ENCODE assay signal across 1 cellular context in genomic region chr13:24307211-24308067, GRCh38.
A peak's percentile ranks its signal among the peaks of the same experiment; 100 is the strongest.
TF ChIP-seq lines count a peak whose summit lies in the region.

No MANE protein-coding gene starts in this region.

TF ChIP-seq in HepG2, 621 proteins besides CTCF, POLR2A, EP300 and RAD21 (continued from another document):
- TF ChIP-seq NFKB2 (CRISPR knock-in tag; IDR thresholded peaks at IDR 0.05; ENCODE audit: borderline replicate concordance) (no peak), GABPA (IDR thresholded peaks at IDR 0.05; ENCODE audit: low read depth, low read length) (no peak), GABPA (CRISPR knock-in tag; IDR thresholded peaks at IDR 0.05; ENCODE audit: low read depth) (no peak), FOXA3 (CRISPR knock-in tag; IDR thresholded peaks at IDR 0.05) (peak; percentile 36; the same call in 1 of the 2 replicates)
